In genomic region chr17:74760404-74761105, GRCh38 we compare ENCODE assay signal across 8 cellular contexts. TPM values are rescaled to one million over a fixed set of nuclear protein-coding genes. Genes with fewer than 3 reads are reported as not detected.
DNase-seq lines count a peak whose midpoint lies in the region; ATAC-seq, FAIRE-seq and TF ChIP-seq lines count a peak whose summit lies in the region.
"Had no signal": no experiment of that assay in that cellular context is flagged by ENCODE, and none has a peak within 500 bp of the region (broad histone marks: within the 10 kb centered on the region; RNA-seq: fewer than 3 reads in every experiment).

No MANE protein-coding gene starts in this region.

- 72% methylated on average over 7 of the region's 7 CpGs for WGBS in HepG2 (ENCODE audit: low lambda C conversion rate)

- FAIRE-seq in HepG2 (lab: Jason Lieb, UNC) (no peak), D721Med (lab: Jason Lieb, UNC) (no peak)

- H3K79me2 ChIP-seq in HepG2 (ENCODE audit: insufficient read depth, low read length), result peaks cover 93% of the 10 kb centered on the region

- DNase-seq in Calu3 (no peak), WTC11 (ENCODE audit: low spot score) (no peak), HepG2 (ENCODE audit: low spot score) (no peak), epidermal melanocyte (ENCODE audit: insufficient read length, low spot score) (no peak), D721Med (ENCODE audit: insufficient read length, low spot score) (no peak)

- in situ Hi-C loops in HepG2 (cut with HindIII; ENCODE audit: extremely low pct_ligation_motif_present, low pct_unique_long_range_greater_than_20kb), result no loop called here

- peaks cover 69% of the 10 kb centered on the region for H4K20me1 ChIP-seq in HepG2 (ENCODE audit: insufficient read depth, low read length)

- H3K36me3 Mint-ChIP-seq in Calu3 (ENCODE audit: insufficient read depth, unreplicated experiment), result peaks cover 20% of the 10 kb centered on the region
- no peaks in the 10 kb centered on the region for H3K36me3 Mint-ChIP-seq in WTC11

- H3K27ac Mint-ChIP-seq in Calu3 (ENCODE audit: unreplicated experiment), result peak overlapping the region; percentile 68
- H3K27ac Mint-ChIP-seq in WTC11, result peak overlapping the region; percentile 65

- H3K9me3 ChIP-seq in HepG2 (ENCODE audit: low read length), result no peaks in the 10 kb centered on the region

- H3K9me3 Mint-ChIP-seq in Calu3 (ENCODE audit: low read depth, unreplicated experiment) (no peaks in the 10 kb centered on the region), WTC11 (no peaks in the 10 kb centered on the region)

- POLR2A ChIA-PET in WTC11 (lab: Charles Lee), result interaction anchor here (1.3 to 2.1 kb wide), 3 partner anchors 11 to 23 kb away, joined by 3 to 8 read pairs (median 6); partner anchors contain the start of gene RAB37
- POLR2A ChIA-PET in HepG2 (lab: Yijun Ruan, JAX), result interaction anchor here (0.8 to 29.3 kb wide), 4 partner anchors 6 to 113 kb away, joined by 5 to 1459 read pairs (median 764); partner anchors contain the start of genes FDXR, NAT9, NHERF1 and RAB37

- peak overlapping the region; percentile 64 for H3K27ac ChIP-seq in HepG2 (ENCODE audit: extremely low read length, insufficient read depth, low read length)

- peak in 1 of 2 experiments; percentile 21; a peak in 1 of 4 replicates for TF ChIP-seq POLR2A in HepG2 (IDR thresholded peaks at IDR 0.05; ENCODE audit: insufficient read depth in 1 of 2, low read depth in 2 of 2, low read length in 2 of 2)

- TF ChIP-seq CTCF in Calu3 (IDR thresholded peaks at IDR 0.05; ENCODE audit: unreplicated experiment) (no peak), WTC11 (IDR thresholded peaks at IDR 0.05) (no peak), HepG2 (CRISPR knock-in tag; IDR thresholded peaks at IDR 0.05) (no peak), D721Med (IDR thresholded peaks at IDR 0.05; ENCODE audit: insufficient read depth, missing control alignments) (no peak)

- peak overlapping the region; percentile 27 for H3K9ac ChIP-seq in HepG2 (ENCODE audit: insufficient read depth, low read depth, low read length)

- peak overlapping the region in 1 of 3 experiments; percentile 19; a peak in 1 of 6 replicates for H3K4me3 ChIP-seq in HepG2 (replicated peaks in 1 of 3; ENCODE audit: insufficient read depth in 1 of 3, low read depth in 2 of 3, low read length in 3 of 3)

- H3K27me3 Mint-ChIP-seq in Calu3 (ENCODE audit: unreplicated experiment) (no peaks in the 10 kb centered on the region), WTC11 (ENCODE audit: low read depth) (no peaks in the 10 kb centered on the region)

- CTCF ChIA-PET in Calu3 (lab: Charles Lee), result interaction anchor here (1.4 to 4.4 kb wide), 5 partner anchors 10 to 113 kb away, joined by 4 to 30 read pairs (median 23); partner anchors contain the start of gene FDXR
- CTCF ChIA-PET in WTC11 (lab: Charles Lee), result interaction anchor here (0.7 to 6.7 kb wide), 15 partner anchors 9 to 391 kb away, joined by 3 to 115 read pairs (median 7); partner anchors contain the start of genes RAB37 and USH1G
- CTCF ChIA-PET in HepG2 (lab: Yijun Ruan, JAX; ENCODE audit: low intra/inter-chr PET ratio, low total read pairs), result interaction anchor here (1.0 to 1.5 kb wide), 2 partner anchors 10 to 16 kb away, joined by 3 to 4 read pairs; no protein-coding TSS in a partner anchor

- no peaks in the 10 kb centered on the region for H3K27me3 ChIP-seq in HepG2 (ENCODE audit: control insufficient read depth in 1 of 2, insufficient read depth in 2 of 2, low read length in 2 of 2)

- no peak overlapping the region for H2AFZ ChIP-seq in HepG2 (ENCODE audit: low read length)

- peak overlapping the region; percentile 92 for H3K4me2 ChIP-seq in HepG2 (ENCODE audit: low read depth, low read length)

- peaks cover 26 to 38% of the 10 kb centered on the region in 2 experiments for H3K36me3 ChIP-seq in HepG2 (replicated peaks in 1 of 2; ENCODE audit: control insufficient read depth in 1 of 2, insufficient read depth in 2 of 2, low read length in 2 of 2)

- no peak for TF ChIP-seq RAD21 in HepG2 (CRISPR knock-in tag; IDR thresholded peaks at IDR 0.05)

- peak; percentile 15 for ATAC-seq in WTC11
- ATAC-seq in HepG2, result peak; percentile 2
- ATAC-seq in HG02970 (IDR thresholded peaks at IDR 0.05; ENCODE audit: low FRiP score, unreplicated experiment), result no peak

- TF ChIP-seq EP300 in HepG2 (IDR thresholded peaks at IDR 0.05; ENCODE audit: low read depth in 2 of 2, low read length in 2 of 2) (no peak), HepG2 (CRISPR knock-in tag; IDR thresholded peaks at IDR 0.05; ENCODE audit: borderline replicate concordance) (no peak)

- H3K4me1 ChIP-seq in HepG2 (ENCODE audit: insufficient read depth, low read length), result peaks cover 99% of the 10 kb centered on the region

- intact Hi-C loops in Calu3 (cut with micrococcal nuclease; ENCODE audit: unreplicated experiment) (no loop called here), HepG2 (cut with micrococcal nuclease; ENCODE audit: unreplicated experiment) (loop anchor here (1.0 kb wide), 1 partner anchor 10 kb away; no protein-coding TSS in a partner anchor)

- peaks cover 50% of the 10 kb centered on the region for H3K4me1 Mint-ChIP-seq in Calu3 (ENCODE audit: low read depth, unreplicated experiment)
- peaks cover 52% of the 10 kb centered on the region for H3K4me1 Mint-ChIP-seq in WTC11

- BruUV-seq in Calu3 (replicated peaks; lab: Mats Ljungman, UMichigan) (no TSS peak), HepG2 (replicated peaks; lab: Mats Ljungman, UMichigan) (no TSS peak)

- H3K4me3 Mint-ChIP-seq in Calu3 (ENCODE audit: low read depth, unreplicated experiment), result peak overlapping the region; percentile 65
- no peak overlapping the region for H3K4me3 Mint-ChIP-seq in WTC11

RNA-seq across cellular contexts. Expression of gene NHERF1, which starts 12.1 kb away (rescaled TPM):
- total RNA-seq in Calu3 (2022), result 114 and 143 TPM in 2 replicates
- total RNA-seq in WTC11 (2021), result 86.9 to 111 TPM (median 97.1 TPM) in 3 replicates
- total RNA-seq in HepG2 (2016; rRNA removed; fragmentation: Illumina TruSeq; extraction: Trizol), result 138 and 169 TPM in 2 replicates
- 27.0 and 28.2 TPM in 2 replicates for total RNA-seq in HepG2 (2016; cell fraction: cytosol; rRNA removed; fragmentation: Illumina TruSeq; extraction: Trizol; ENCODE audit: low read depth)
- 118 and 171 TPM in 2 replicates for total RNA-seq in HepG2 (2016; cell fraction: insoluble cytoplasmic fraction; rRNA removed; fragmentation: Illumina TruSeq; extraction: Trizol)
- total RNA-seq in HepG2 (2016; cell fraction: membrane; rRNA removed; fragmentation: Illumina TruSeq; extraction: Trizol), result 64.4 and 79.9 TPM in 2 replicates
- total RNA-seq in HepG2 (2016; cell fraction: nucleus; rRNA removed; fragmentation: Illumina TruSeq; extraction: Trizol), result 75.3 and 85.2 TPM in 2 replicates
- polyA plus RNA-seq in HepG2 (2011; rRNA removed), result 266 and 269 TPM in 2 replicates
- polyA plus RNA-seq in HepG2 (2011; cell fraction: cytosol; rRNA removed), result 232 and 243 TPM in 2 replicates
- polyA plus RNA-seq in HepG2 (2011; cell fraction: nucleus; rRNA removed), result 152 and 164 TPM in 2 replicates
- 209 and 226 TPM in 2 replicates for polyA plus RNA-seq in HepG2 (2012)
- 52.4 and 55.7 TPM in 2 replicates for polyA plus RNA-seq in HepG2 (2016; cell fraction: cytosol; fragmentation: Illumina TruSeq; extraction: Trizol; ENCODE audit: low read depth)
- 275 and 359 TPM in 2 replicates for polyA plus RNA-seq in HepG2 (2016; cell fraction: insoluble cytoplasmic fraction; fragmentation: Illumina TruSeq; extraction: Trizol; ENCODE audit: low read depth)
- 109 and 126 TPM in 2 replicates for polyA plus RNA-seq in HepG2 (2016; cell fraction: membrane; fragmentation: Illumina TruSeq; extraction: Trizol; ENCODE audit: low read depth)
- 248 and 253 TPM in 2 replicates for polyA plus RNA-seq in HepG2 (2016; cell fraction: nucleus; fragmentation: Illumina TruSeq; extraction: Trizol; ENCODE audit: insufficient read depth, low read depth)
- polyA minus RNA-seq in HepG2 (2011; rRNA and poly(A)+ RNA removed; ENCODE audit: low replicate concordance), result 92.0 and 295 TPM in 2 replicates
- polyA minus RNA-seq in HepG2 (2011; cell fraction: cytosol; rRNA and poly(A)+ RNA removed), result 130 and 139 TPM in 2 replicates
- polyA minus RNA-seq in HepG2 (2011; cell fraction: nucleus; rRNA and poly(A)+ RNA removed), result 62.8 and 68.1 TPM in 2 replicates

RNA-seq across cellular contexts. Expression of gene NAT9, which starts 15.6 kb away (rescaled TPM):
- 66.5 and 74.7 TPM in 2 replicates for total RNA-seq in Calu3 (2022)
- total RNA-seq in WTC11 (2021), result 66.0 to 71.2 TPM (median 67.1 TPM) in 3 replicates
- total RNA-seq in HepG2 (2016; rRNA removed; fragmentation: Illumina TruSeq; extraction: Trizol), result 37.6 and 44.2 TPM in 2 replicates
- total RNA-seq in HepG2 (2016; cell fraction: cytosol; rRNA removed; fragmentation: Illumina TruSeq; extraction: Trizol; ENCODE audit: low read depth), result 16.5 and 18.6 TPM in 2 replicates
- 38.7 and 44.6 TPM in 2 replicates for total RNA-seq in HepG2 (2016; cell fraction: insoluble cytoplasmic fraction; rRNA removed; fragmentation: Illumina TruSeq; extraction: Trizol)
- total RNA-seq in HepG2 (2016; cell fraction: membrane; rRNA removed; fragmentation: Illumina TruSeq; extraction: Trizol), result 25.6 and 29.9 TPM in 2 replicates
- total RNA-seq in HepG2 (2016; cell fraction: nucleus; rRNA removed; fragmentation: Illumina TruSeq; extraction: Trizol), result 44.5 and 46.0 TPM in 2 replicates
- 39.7 and 49.8 TPM in 2 replicates for polyA plus RNA-seq in HepG2 (2011; rRNA removed)
- polyA plus RNA-seq in HepG2 (2011; cell fraction: cytosol; rRNA removed), result 37.1 and 45.5 TPM in 2 replicates
- 152 and 183 TPM in 2 replicates for polyA plus RNA-seq in HepG2 (2011; cell fraction: nucleus; rRNA removed)
- 37.3 and 50.6 TPM in 2 replicates for polyA plus RNA-seq in HepG2 (2012)
- polyA plus RNA-seq in HepG2 (2016; cell fraction: cytosol; fragmentation: Illumina TruSeq; extraction: Trizol; ENCODE audit: low read depth), result 8.7 and 8.9 TPM in 2 replicates
- 35.3 and 35.8 TPM in 2 replicates for polyA plus RNA-seq in HepG2 (2016; cell fraction: insoluble cytoplasmic fraction; fragmentation: Illumina TruSeq; extraction: Trizol; ENCODE audit: low read depth)
- polyA plus RNA-seq in HepG2 (2016; cell fraction: membrane; fragmentation: Illumina TruSeq; extraction: Trizol; ENCODE audit: low read depth), result 17.6 and 19.9 TPM in 2 replicates
- polyA plus RNA-seq in HepG2 (2016; cell fraction: nucleus; fragmentation: Illumina TruSeq; extraction: Trizol; ENCODE audit: insufficient read depth, low read depth), result 74.0 and 80.9 TPM in 2 replicates
- 32.3 and 53.7 TPM in 2 replicates for polyA minus RNA-seq in HepG2 (2011; rRNA and poly(A)+ RNA removed; ENCODE audit: low replicate concordance)
- 12.7 and 14.7 TPM in 2 replicates for polyA minus RNA-seq in HepG2 (2011; cell fraction: cytosol; rRNA and poly(A)+ RNA removed)
- 56.3 and 64.3 TPM in 2 replicates for polyA minus RNA-seq in HepG2 (2011; cell fraction: nucleus; rRNA and poly(A)+ RNA removed)

RNA-seq across cellular contexts. Expression of gene RAB37, which starts 23.5 kb away (rescaled TPM):
- total RNA-seq in Calu3 (2022), result 0.21 TPM in 1 of 2 replicates, not detected in the other
- 8.8 to 9.4 TPM (median 8.9 TPM) in 3 replicates for total RNA-seq in WTC11 (2021)
- 0.91 and 1.1 TPM in 2 replicates for total RNA-seq in HepG2 (2016; rRNA removed; fragmentation: Illumina TruSeq; extraction: Trizol)
- 0.30 TPM in 1 of 2 replicates, not detected in the other for total RNA-seq in HepG2 (2016; cell fraction: cytosol; rRNA removed; fragmentation: Illumina TruSeq; extraction: Trizol; ENCODE audit: low read depth)
- total RNA-seq in HepG2 (2016; cell fraction: insoluble cytoplasmic fraction; rRNA removed; fragmentation: Illumina TruSeq; extraction: Trizol), result 0.73 and 1.0 TPM in 2 replicates
- 0.83 and 0.93 TPM in 2 replicates for total RNA-seq in HepG2 (2016; cell fraction: membrane; rRNA removed; fragmentation: Illumina TruSeq; extraction: Trizol)
- 0.96 and 1.3 TPM in 2 replicates for total RNA-seq in HepG2 (2016; cell fraction: nucleus; rRNA removed; fragmentation: Illumina TruSeq; extraction: Trizol)
- polyA plus RNA-seq in HepG2 (2011; rRNA removed), result 3.7 and 4.7 TPM in 2 replicates
- 2.1 and 2.8 TPM in 2 replicates for polyA plus RNA-seq in HepG2 (2011; cell fraction: cytosol; rRNA removed)
- 7.0 and 8.4 TPM in 2 replicates for polyA plus RNA-seq in HepG2 (2011; cell fraction: nucleus; rRNA removed)
- polyA plus RNA-seq in HepG2 (2012), result 1.8 and 2.4 TPM in 2 replicates
- polyA plus RNA-seq in HepG2 (2016; cell fraction: cytosol; fragmentation: Illumina TruSeq; extraction: Trizol; ENCODE audit: low read depth), result 0.18 and 0.22 TPM in 2 replicates
- 0.83 and 0.93 TPM in 2 replicates for polyA plus RNA-seq in HepG2 (2016; cell fraction: insoluble cytoplasmic fraction; fragmentation: Illumina TruSeq; extraction: Trizol; ENCODE audit: low read depth)
- 0.48 and 0.49 TPM in 2 replicates for polyA plus RNA-seq in HepG2 (2016; cell fraction: membrane; fragmentation: Illumina TruSeq; extraction: Trizol; ENCODE audit: low read depth)
- 2.4 and 2.8 TPM in 2 replicates for polyA plus RNA-seq in HepG2 (2016; cell fraction: nucleus; fragmentation: Illumina TruSeq; extraction: Trizol; ENCODE audit: insufficient read depth, low read depth)
- 2.2 TPM in 1 of 2 replicates, not detected in the other for polyA minus RNA-seq in HepG2 (2011; rRNA and poly(A)+ RNA removed; ENCODE audit: low replicate concordance)
- 0.70 and 2.0 TPM in 2 replicates for polyA minus RNA-seq in HepG2 (2011; cell fraction: cytosol; rRNA and poly(A)+ RNA removed)
- polyA minus RNA-seq in HepG2 (2011; cell fraction: nucleus; rRNA and poly(A)+ RNA removed), result 1.4 and 1.7 TPM in 2 replicates
- total RNA-seq: epithelial cell of proximal tubule had no signal

RNA-seq across cellular contexts. Expression of gene CD300LF, which starts 47.8 kb away (rescaled TPM):
- not detected in 2 replicates for total RNA-seq in Calu3 (2022)
- not detected in 3 replicates for total RNA-seq in WTC11 (2021)
- not detected in 2 replicates for total RNA-seq in HepG2 (2016; rRNA removed; fragmentation: Illumina TruSeq; extraction: Trizol)
- total RNA-seq in HepG2 (2016; cell fraction: cytosol; rRNA removed; fragmentation: Illumina TruSeq; extraction: Trizol; ENCODE audit: low read depth), result not detected in 2 replicates
- not detected in 2 replicates for total RNA-seq in HepG2 (2016; cell fraction: insoluble cytoplasmic fraction; rRNA removed; fragmentation: Illumina TruSeq; extraction: Trizol)
- not detected in 2 replicates for total RNA-seq in HepG2 (2016; cell fraction: membrane; rRNA removed; fragmentation: Illumina TruSeq; extraction: Trizol)
- not detected in 2 replicates for total RNA-seq in HepG2 (2016; cell fraction: nucleus; rRNA removed; fragmentation: Illumina TruSeq; extraction: Trizol)
- polyA plus RNA-seq in HepG2 (2011; rRNA removed), result not detected in 2 replicates
- polyA plus RNA-seq in HepG2 (2011; cell fraction: cytosol; rRNA removed), result not detected in 2 replicates
- polyA plus RNA-seq in HepG2 (2011; cell fraction: nucleus; rRNA removed), result not detected in 2 replicates
- polyA plus RNA-seq in HepG2 (2012), result not detected in 2 replicates
- not detected in 2 replicates for polyA plus RNA-seq in HepG2 (2016; cell fraction: cytosol; fragmentation: Illumina TruSeq; extraction: Trizol; ENCODE audit: low read depth)
- polyA plus RNA-seq in HepG2 (2016; cell fraction: insoluble cytoplasmic fraction; fragmentation: Illumina TruSeq; extraction: Trizol; ENCODE audit: low read depth), result not detected in 2 replicates
- not detected in 2 replicates for polyA plus RNA-seq in HepG2 (2016; cell fraction: membrane; fragmentation: Illumina TruSeq; extraction: Trizol; ENCODE audit: low read depth)
- polyA plus RNA-seq in HepG2 (2016; cell fraction: nucleus; fragmentation: Illumina TruSeq; extraction: Trizol; ENCODE audit: insufficient read depth, low read depth), result not detected in 2 replicates
- not detected in 2 replicates for polyA minus RNA-seq in HepG2 (2011; rRNA and poly(A)+ RNA removed; ENCODE audit: low replicate concordance)
- not detected in 2 replicates for polyA minus RNA-seq in HepG2 (2011; cell fraction: cytosol; rRNA and poly(A)+ RNA removed)
- polyA minus RNA-seq in HepG2 (2011; cell fraction: nucleus; rRNA and poly(A)+ RNA removed), result not detected in 2 replicates
- total RNA-seq: epithelial cell of proximal tubule, NCI-H460 had no signal
